In genomic region chr13:80841346-80841882, GRCh38 we compare ENCODE assay signal across 1 cellular context.
TF ChIP-seq lines count a peak whose summit lies in the region.

No MANE protein-coding gene starts in this region.

TF ChIP-seq in GM23338, 12 proteins besides CTCF, POLR2A, EP300 and RAD21 (continued from another document):
- TF ChIP-seq ZNF462 (CRISPR knock-in tag; IDR thresholded peaks at IDR 0.05), result no peak
